ENCODE assay signal across 1 cellular context in genomic region chr2:218418717-218419458, GRCh38.
TF ChIP-seq lines count a peak whose summit lies in the region.

VIL1 (plus strand) TSS chr2:218419123; CDS start chr2:218423779, 4,656 bp downstream.

TF ChIP-seq in HepG2, 621 proteins besides CTCF, POLR2A, EP300 and RAD21 (continued from another document and continues in another):
- TF ChIP-seq FOXC1 (CRISPR knock-in tag; IDR thresholded peaks at IDR 0.05; ENCODE audit: borderline replicate concordance) = peak; percentile 79; the same call in 1 of the 2 replicates
- no peak for TF ChIP-seq ZNF280D (CRISPR knock-in tag; IDR thresholded peaks at IDR 0.05)
- peak in 1 of 2 experiments; percentile 42; a peak in 1 of 4 replicates for TF ChIP-seq NR2F1 (CRISPR knock-in tag; IDR thresholded peaks at IDR 0.05)
- TF ChIP-seq ZNF574 (CRISPR knock-in tag; IDR thresholded peaks at IDR 0.05) = peak; percentile 68
- peak; percentile 85; the same call in 1 of the 2 replicates for TF ChIP-seq POGK (CRISPR knock-in tag; conservative IDR thresholded peaks at IDR 0.05)
- no peak for TF ChIP-seq ZNF383 (CRISPR knock-in tag; IDR thresholded peaks at IDR 0.05; ENCODE audit: borderline replicate concordance)
- peak; percentile 15; the same call in 1 of the 2 replicates for TF ChIP-seq ZNF777 (CRISPR knock-in tag; IDR thresholded peaks at IDR 0.05)
- 0 out of 2 replicates have a peak, but pooled peaks have one; percentile 19 for TF ChIP-seq ZNF567 (CRISPR knock-in tag; IDR thresholded peaks at IDR 0.05; ENCODE audit: borderline replicate concordance)
- TF ChIP-seq ELF3 (CRISPR knock-in tag; IDR thresholded peaks at IDR 0.05) = peak; percentile 61
- 0 out of 2 replicates have a peak, but pooled peaks have one; percentile 29 for TF ChIP-seq GTF2F1 (IDR thresholded peaks at IDR 0.05; ENCODE audit: low read length)
- peak; percentile 22; the same call in 1 of the 2 replicates for TF ChIP-seq ZNF121 (CRISPR knock-in tag; IDR thresholded peaks at IDR 0.05)
- TF ChIP-seq HNRNPL (IDR thresholded peaks at IDR 0.05; ENCODE audit: low read depth, low read length) = peak; percentile 59; the same call in 1 of the 2 replicates
- TF ChIP-seq ZNF781 (CRISPR knock-in tag; IDR thresholded peaks at IDR 0.05; ENCODE audit: borderline replicate concordance, not compliant biosample characterization) = peak; percentile 0
- no peak for TF ChIP-seq ZHX2 (IDR thresholded peaks at IDR 0.05; ENCODE audit: low read depth)
- TF ChIP-seq ZHX2 (CRISPR knock-in tag; IDR thresholded peaks at IDR 0.05; ENCODE audit: borderline replicate concordance) = no peak
- TF ChIP-seq ZUFSP (CRISPR knock-in tag; IDR thresholded peaks at IDR 0.05; ENCODE audit: borderline replicate concordance) = no peak
- peak; percentile 77; the same call in 1 of the 2 replicates for TF ChIP-seq PPARG (CRISPR knock-in tag; conservative IDR thresholded peaks at IDR 0.05)
- TF ChIP-seq DRAP1 (CRISPR knock-in tag; IDR thresholded peaks at IDR 0.05) = peak; percentile 90
- TF ChIP-seq FOXA3 (CRISPR knock-in tag; IDR thresholded peaks at IDR 0.05) = peak; percentile 55; the same call in 1 of the 2 replicates
- TF ChIP-seq ZIK1 (CRISPR knock-in tag; IDR thresholded peaks at IDR 0.05; ENCODE audit: borderline replicate concordance, low read depth) = no peak
- TF ChIP-seq KDM5A (IDR thresholded peaks at IDR 0.05; ENCODE audit: borderline replicate concordance, low read length) = peak; percentile 50; the same call in 1 of the 2 replicates
- TF ChIP-seq MAZ (IDR thresholded peaks at IDR 0.05; ENCODE audit: borderline replicate concordance, low read depth, low read length) = 0 out of 2 replicates have a peak, but pooled peaks have one; percentile 43
- peak; percentile 87 for TF ChIP-seq MAZ (CRISPR knock-in tag; IDR thresholded peaks at IDR 0.05; ENCODE audit: low read depth)
- peak; percentile 85; the same call in 1 of the 2 replicates for TF ChIP-seq CBX5 (CRISPR knock-in tag; IDR thresholded peaks at IDR 0.05; ENCODE audit: borderline replicate concordance)
- TF ChIP-seq ATF2 (CRISPR knock-in tag; IDR thresholded peaks at IDR 0.05) = peak; percentile 37; the same call in 1 of the 2 replicates
- no peak; the same call in 1 of the 2 replicates for TF ChIP-seq ZNF552 (CRISPR knock-in tag; IDR thresholded peaks at IDR 0.05; ENCODE audit: borderline replicate concordance)
- 0 out of 2 replicates have a peak, but pooled peaks have one; percentile 23 for TF ChIP-seq ZNF230 (CRISPR knock-in tag; IDR thresholded peaks at IDR 0.05)
- TF ChIP-seq RARA (CRISPR knock-in tag; IDR thresholded peaks at IDR 0.05) = peak; percentile 62
- TF ChIP-seq ZNF101 (CRISPR knock-in tag; IDR thresholded peaks at IDR 0.05; ENCODE audit: borderline replicate concordance, low read depth) = no peak
- 0 out of 2 replicates have a peak, but pooled peaks have one; percentile 44 for TF ChIP-seq KMT2A (CRISPR knock-in tag; IDR thresholded peaks at IDR 0.05)
- no peak for TF ChIP-seq ADNP (CRISPR knock-in tag; IDR thresholded peaks at IDR 0.05)
- peak; percentile 71; the same call in 1 of the 2 replicates for TF ChIP-seq ZNF644 (CRISPR knock-in tag; IDR thresholded peaks at IDR 0.05; ENCODE audit: low read depth)
- peak; percentile 83 for TF ChIP-seq MIER2 (CRISPR knock-in tag; IDR thresholded peaks at IDR 0.05)
- TF ChIP-seq NR2F6 (IDR thresholded peaks at IDR 0.05) = peak; percentile 84
- TF ChIP-seq NR2F6 (CRISPR knock-in tag; IDR thresholded peaks at IDR 0.05) = peak; percentile 80
- peak; percentile 39; the same call in 1 of the 2 replicates for TF ChIP-seq ELF1 (CRISPR knock-in tag; IDR thresholded peaks at IDR 0.05)
- no peak for TF ChIP-seq FOXP1 (IDR thresholded peaks at IDR 0.05)
- TF ChIP-seq FOXP1 (CRISPR knock-in tag; IDR thresholded peaks at IDR 0.05) = peak; percentile 59
- peak; percentile 54 for TF ChIP-seq BCL6 (CRISPR knock-in tag; IDR thresholded peaks at IDR 0.05)
- peak; percentile 11; the same call in 1 of the 2 replicates for TF ChIP-seq ZNF770 (CRISPR knock-in tag; IDR thresholded peaks at IDR 0.05)
- TF ChIP-seq FOXK1 (CRISPR knock-in tag; IDR thresholded peaks at IDR 0.05; ENCODE audit: borderline replicate concordance, low read depth) = peak; percentile 35; the same call in 1 of the 2 replicates
- 0 out of 2 replicates have a peak, but pooled peaks have one; percentile 62 for TF ChIP-seq GLI4 (CRISPR knock-in tag; IDR thresholded peaks at IDR 0.05; ENCODE audit: borderline replicate concordance)
- peak; percentile 94 for TF ChIP-seq HDAC1 (CRISPR knock-in tag; IDR thresholded peaks at IDR 0.05)
